13 cellular contexts compared by ENCODE assay signal in genomic region chr2:238597638-238598528, GRCh38.
DNase-seq lines count a peak whose midpoint lies in the region; ATAC-seq and TF ChIP-seq lines count a peak whose summit lies in the region.
"Had no signal": no experiment of that assay in that cellular context is flagged by ENCODE, and none has a peak within 500 bp of the region (broad histone marks: within the 10 kb centered on the region; RNA-seq: fewer than 3 reads in every experiment).

No MANE protein-coding gene starts in this region.

- H3K27me3 Mint-ChIP-seq in activated naive CD8-positive, alpha-beta T cell treated with anti-CD3 and anti-CD28 coated beads, Interleukin-2, amount 50 U/mL, for 24 hours: peaks cover 8% of the 10 kb centered on the region

- H2AFZ ChIP-seq in neuronal stem cell (ENCODE audit: low read length): no peak overlapping the region

- H3K9me3 ChIP-seq in heart left ventricle: no peaks in the 10 kb centered on the region
- no peaks in the 10 kb centered on the region for H3K9me3 ChIP-seq in neuronal stem cell (replicated peaks in 1 of 2; ENCODE audit: control insufficient read depth in 2 of 2, insufficient read depth in 1 of 2, low read depth in 1 of 2, low read length in 2 of 2)
- H3K9me3 ChIP-seq: right lobe of liver had no signal

- no peaks in the 10 kb centered on the region for H3K79me1 ChIP-seq in neuronal stem cell (ENCODE audit: low read depth, low read length)

- peak overlapping the region in 11 of 12 donors; percentile 14 to 87 (median 76) for H3K27ac ChIP-seq in heart left ventricle
- peak overlapping the region; percentile 72 for H3K27ac ChIP-seq in cingulate gyrus (ENCODE audit: low read depth, low read length)
- no peak overlapping the region for H3K27ac ChIP-seq in neuronal stem cell (replicated peaks; ENCODE audit: low read length)
- peak overlapping the region; percentile 48 for H3K27ac ChIP-seq in urinary bladder (ENCODE audit: low read depth)
- H3K27ac ChIP-seq: right lobe of liver had no signal

- no peak overlapping the region for H3K4ac ChIP-seq in neuronal stem cell (ENCODE audit: low read length)

- H3K4me1 ChIP-seq in heart left ventricle (peaks cover 0 to 34% (median 19%) of the 10 kb centered on the region in 12 donors), neuronal stem cell (ENCODE audit: control insufficient read depth in 2 of 2, insufficient read depth in 1 of 2, low read depth in 1 of 2, low read length in 2 of 2) (no peaks in the 10 kb centered on the region), urinary bladder (ENCODE audit: insufficient read depth) (peaks cover 3% of the 10 kb centered on the region)
- H3K4me1 ChIP-seq: right lobe of liver had no signal

- TF ChIP-seq POLR2A in heart left ventricle (IDR thresholded peaks at IDR 0.05): no peak

- H3K36me3 Mint-ChIP-seq in activated naive CD8-positive, alpha-beta T cell treated with anti-CD3 and anti-CD28 coated beads, Interleukin-2, amount 50 U/mL, for 24 hours (ENCODE audit: low read depth): no peaks in the 10 kb centered on the region

- H4K8ac ChIP-seq in neuronal stem cell (ENCODE audit: low read depth, low read length): no peak overlapping the region

- H3K18ac ChIP-seq in neuronal stem cell (ENCODE audit: low read length): peak overlapping the region; percentile 39

- intact Hi-C loops in heart left ventricle (cut with DNase I) (no loop called here), Right ventricle myocardium inferior (cut with DNase I) (loop anchor here (1.0 kb wide), 1 partner anchor 103 kb away; no protein-coding TSS in a partner anchor)

- 81 to 89% (median 87%) methylated on average over 11 of the region's 11 CpGs for WGBS in heart left ventricle, 4 donors
- no CpG with 5 or more reads among the region's 11 CpGs for WGBS in neuronal stem cell (ENCODE audit: extremely low coverage in 2 of 2, insufficient read length in 2 of 2, insufficient replicate concordance in 1 of 2), 2 donors
- WGBS in urinary bladder: 86% methylated on average over 11 of the region's 11 CpGs

- H3K4me3 ChIP-seq in heart left ventricle (no peak overlapping the region), neuronal stem cell (ENCODE audit: low read length in 2 of 2) (no peak overlapping the region), urinary bladder (ENCODE audit: low read depth, low read length) (no peak overlapping the region)
- H3K4me3 ChIP-seq: right lobe of liver had no signal

- H3K4me2 ChIP-seq in neuronal stem cell (ENCODE audit: insufficient read depth, low read length, poor library complexity, severe bottlenecking): no peak overlapping the region

- H2BK12ac ChIP-seq in neuronal stem cell (ENCODE audit: low read length): no peak overlapping the region

- no peak overlapping the region for H2BK5ac ChIP-seq in neuronal stem cell (ENCODE audit: low read length)

- H2BK15ac ChIP-seq in neuronal stem cell (ENCODE audit: low read length): no peak overlapping the region

- no peak overlapping the region for H2AK5ac ChIP-seq in neuronal stem cell (ENCODE audit: low read depth, low read length)

- no peaks in the 10 kb centered on the region for H3K4me1 Mint-ChIP-seq in activated naive CD8-positive, alpha-beta T cell treated with anti-CD3 and anti-CD28 coated beads, Interleukin-2, amount 50 U/mL, for 24 hours

- no peak overlapping the region for H3K4me3 Mint-ChIP-seq in activated naive CD8-positive, alpha-beta T cell treated with anti-CD3 and anti-CD28 coated beads, Interleukin-2, amount 50 U/mL, for 24 hours

- H3K9me3 Mint-ChIP-seq in activated naive CD8-positive, alpha-beta T cell treated with anti-CD3 and anti-CD28 coated beads, Interleukin-2, amount 50 U/mL, for 24 hours: no peaks in the 10 kb centered on the region

- no peak for TF ChIP-seq CTCF in heart left ventricle (IDR thresholded peaks at IDR 0.05)

- H3K27me3 ChIP-seq in heart left ventricle (peaks cover 0 to 4% (median 0%) of the 10 kb centered on the region in 9 donors), neuronal stem cell (ENCODE audit: control insufficient read depth in 3 of 3, insufficient read depth in 3 of 3, low read depth in 1 of 3, low read length in 3 of 3) (no peaks in the 10 kb centered on the region)
- H3K27me3 ChIP-seq: right lobe of liver had no signal

- H3K9ac ChIP-seq in neuronal stem cell (ENCODE audit: low read depth, low read length, poor library complexity): no peak overlapping the region

- ATAC-seq in heart left ventricle: no peak
- no peak for ATAC-seq in Right ventricle myocardium inferior
- ATAC-seq in activated naive CD8-positive, alpha-beta T cell treated with anti-CD3 and anti-CD28 coated beads, Interleukin-2, amount 50 U/mL, for 24 hours: no peak

- no peak overlapping the region for H3K23ac ChIP-seq in neuronal stem cell (ENCODE audit: low read depth, low read length, poor library complexity)

- H3K27ac Mint-ChIP-seq in activated naive CD8-positive, alpha-beta T cell treated with anti-CD3 and anti-CD28 coated beads, Interleukin-2, amount 50 U/mL, for 24 hours: no peak overlapping the region

- H4K91ac ChIP-seq in neuronal stem cell (ENCODE audit: low read depth, low read length, poor library complexity): no peak overlapping the region

- no peak overlapping the region for H2BK120ac ChIP-seq in neuronal stem cell (ENCODE audit: low read depth, low read length)

- no peak overlapping the region for H3K14ac ChIP-seq in neuronal stem cell (ENCODE audit: low read length)

- DNase-seq in heart left ventricle (no peak), Right ventricle myocardium inferior (ENCODE audit: missing footprints) (no peak), neuronal stem cell (ENCODE audit: low spot score) (no peak), hepatic stellate cell (ENCODE audit: low spot score) (no peak), NCI-H2107 treated with DMSO at 0.1 percent for 48 hours (lab: John Stamatoyannopoulos, UW; ENCODE audit: unreplicated experiment) (no peak)
- no peak for DNase-seq in activated naive CD8-positive, alpha-beta T cell treated with anti-CD3 and anti-CD28 coated beads, Interleukin-2, amount 50 U/mL, for 24 hours
- DNase-seq: activated CD4-positive, alpha-beta T cell treated with anti-CD3 and anti-CD28 coated beads, Interleukin-2, amount 50 U/mL, for 1 hour; DMS153; NCI-H1105 treated with DMSO at 0.1 percent for 48 hours; right lobe of liver; T-helper 2 cell had no signal

- H3K36me3 ChIP-seq in heart left ventricle (no peaks in the 10 kb centered on the region), neuronal stem cell (replicated peaks in 1 of 2; ENCODE audit: control insufficient read depth in 2 of 2, insufficient read depth in 2 of 2, low read length in 2 of 2) (no peaks in the 10 kb centered on the region), urinary bladder (ENCODE audit: insufficient read depth) (no peaks in the 10 kb centered on the region)
- H3K36me3 ChIP-seq: right lobe of liver had no signal
